Comparison of ENCODE assay signal across 15 cellular contexts in genomic region chr15:69104050-69104750, GRCh38. TPM values are rescaled to one million over a fixed set of nuclear protein-coding genes. Genes with fewer than 3 reads are reported as not detected.
A peak's percentile ranks its signal among the peaks of the same experiment; 100 is the strongest.
DNase-seq lines count a peak whose midpoint lies in the region; ATAC-seq, FAIRE-seq and TF ChIP-seq lines count a peak whose summit lies in the region.
"Had no signal": no experiment of that assay in that cellular context is flagged by ENCODE, and none has a peak within 500 bp of the region (broad histone marks: within the 10 kb centered on the region; RNA-seq: fewer than 3 reads in every experiment).

No MANE protein-coding gene starts in this region.

- H3K4me3 ChIP-seq in GM06990 (replicated peaks; ENCODE audit: low read depth, low read length): no peak overlapping the region
- H3K4me3 ChIP-seq: MG63, SJSA1, testis had no signal

- H3K36me3 ChIP-seq in GM06990 (ENCODE audit: control insufficient read depth, insufficient read depth, low read length): no peaks in the 10 kb centered on the region
- H3K36me3 ChIP-seq: MG63, SJSA1 had no signal

- no peak for TF ChIP-seq POLR2A in GM12892 (IDR thresholded peaks at IDR 0.05; ENCODE audit: low read depth, low read length)

- ATAC-seq in GM19397 (IDR thresholded peaks at IDR 0.05; ENCODE audit: unreplicated experiment) (peak; percentile 71), HG03460 (IDR thresholded peaks at IDR 0.05; ENCODE audit: unreplicated experiment) (peak; percentile 81)
- ATAC-seq: left colon had no signal

- TF ChIP-seq CTCF in GM06990 (IDR thresholded peaks at IDR 0.05; ENCODE audit: insufficient read depth, low read length, poor library complexity, severe bottlenecking): no peak

- peak; percentile 5 for DNase-seq in GM06990 (ENCODE audit: extremely low read depth, insufficient read length)
- DNase-seq in central memory CD4-positive, alpha-beta T cell: peak; percentile 26
- DNase-seq in NCI-H187 treated with DMSO at 0.1 percent for 48 hours (lab: John Stamatoyannopoulos, UW): no peak
- no peak for DNase-seq in HEK293T (ENCODE audit: extremely low spot score)
- DNase-seq in NCI-H2171 (lab: John Stamatoyannopoulos, UW): no peak
- no peak for DNase-seq in GM12892 (ENCODE audit: insufficient read length)
- DNase-seq: C1 segment of cervical spinal cord, left colon, MG63, NCI-H526 treated with DMSO at 0.1 percent for 48 hours, testis had no signal

- POLR2A ChIA-PET in HEK293T (lab: Yijun Ruan, JAX): no interaction called here

- CTCF ChIA-PET in HEK293T (lab: Yijun Ruan, JAX): no interaction called here

- FAIRE-seq in GM12892 (lab: Jason Lieb, UNC): no peak
- FAIRE-seq: endothelial cell of umbilical vein had no signal

- 0 out of 2 replicates have a peak, but pooled peaks cover 1% of the 10 kb centered on the region for H3K27me3 ChIP-seq in GM06990 (replicated peaks; ENCODE audit: control insufficient read depth, insufficient read depth, low read length)
- H3K27me3 ChIP-seq: testis had no signal

TF ChIP-seq in HEK293T, 16 proteins besides CTCF, POLR2A, EP300 and RAD21:
- TF ChIP-seq PKNOX1 (IDR thresholded peaks at IDR 0.05) (no peak), ELF4 (IDR thresholded peaks at IDR 0.05) (no peak), HDGF (IDR thresholded peaks at IDR 0.05; ENCODE audit: borderline replicate concordance) (no peak), CTBP1 (IDR thresholded peaks at IDR 0.05; ENCODE audit: borderline replicate concordance) (no peak), ZNF384 (IDR thresholded peaks at IDR 0.05) (no peak), SUZ12 (IDR thresholded peaks at IDR 0.05) (no peak), FOXM1 (IDR thresholded peaks at IDR 0.05; ENCODE audit: borderline replicate concordance) (no peak), ARNT (IDR thresholded peaks at IDR 0.05) (no peak), FOXK2 (IDR thresholded peaks at IDR 0.05) (no peak), BHLHE40 (IDR thresholded peaks at IDR 0.05; ENCODE audit: borderline replicate concordance) (no peak), SP1 (IDR thresholded peaks at IDR 0.05) (no peak), LEF1 (IDR thresholded peaks at IDR 0.05; ENCODE audit: borderline replicate concordance) (no peak), NFRKB (IDR thresholded peaks at IDR 0.05) (no peak), TARDBP (IDR thresholded peaks at IDR 0.05) (no peak), L3MBTL2 (conservative IDR thresholded peaks at IDR 0.05) (no peak), FOXA1 (IDR thresholded peaks at IDR 0.05) (no peak)
TF ChIP-seq in HEK293T: peak in this region for 0.

RNA-seq across cellular contexts. Expression of gene GLCE, which starts 56.2 kb away (rescaled TPM):
- 1.4 TPM for polyA plus RNA-seq in GM12892 (2012; ENCODE audit: missing spikeins)

Comparison
In these comparisons a context has a peak if more than half of its experiments do, and no peak if none do; other contexts are left out.
1. DNase-seq: peak in GM06990 (single experiment) and central memory CD4-positive, alpha-beta T cell (single experiment); none in NCI-H187 treated with DMSO at 0.1 percent for 48 hours (single experiment), HEK293T (single experiment), NCI-H2171 (single experiment) and GM12892 (single experiment).